Comparison of ENCODE assay signal across 17 cellular contexts in the genomic region with DNA sequence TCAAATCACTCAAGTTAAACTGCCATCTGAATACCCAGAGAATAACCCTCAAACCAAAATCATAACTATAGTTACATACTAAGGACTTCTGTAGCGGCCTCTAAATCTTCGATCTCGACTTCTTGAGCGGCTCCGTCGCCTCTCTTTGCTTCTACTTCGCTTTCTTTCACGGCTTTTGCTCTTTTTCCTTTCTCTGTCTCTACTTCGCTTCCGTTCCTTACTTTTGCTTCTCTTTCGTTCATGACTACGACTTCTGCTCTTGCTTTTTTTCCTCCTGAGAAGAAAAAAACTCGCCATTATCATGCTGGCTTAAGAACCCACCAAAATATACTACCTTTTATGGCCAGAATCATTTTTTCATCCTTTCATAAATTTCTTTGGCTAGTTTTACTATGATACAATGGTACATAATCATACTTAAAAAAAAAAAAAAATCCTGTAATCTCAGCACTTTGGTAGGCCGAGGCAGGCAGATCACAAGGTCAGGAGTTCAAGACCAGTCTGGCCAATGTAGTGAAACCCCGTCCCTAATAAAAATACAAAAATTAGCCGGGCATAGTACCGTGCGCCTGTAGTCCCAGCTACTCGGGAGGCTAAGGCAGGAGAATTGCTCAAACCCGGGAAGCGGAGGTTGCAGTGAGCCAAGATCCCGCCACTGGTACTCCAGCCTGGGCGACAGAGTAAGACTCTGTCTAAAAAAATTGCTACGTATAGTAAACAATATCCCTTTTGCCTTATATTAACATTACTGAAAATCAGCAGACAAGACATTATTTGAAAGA. TPM values are rescaled to one million over a fixed set of nuclear protein-coding genes. Genes with fewer than 3 reads are reported as not detected.
DNase-seq lines count a peak whose midpoint lies in the region; FAIRE-seq and TF ChIP-seq lines count a peak whose summit lies in the region.
"Had no signal": no experiment of that assay in that cellular context is flagged by ENCODE, and none has a peak within 500 bp of the region (broad histone marks: within the 10 kb centered on the region; RNA-seq: fewer than 3 reads in every experiment).

No MANE protein-coding gene starts in this region.

- no peaks in the 10 kb centered on the region for H3K27me3 Mint-ChIP-seq in CD4-positive, alpha-beta memory T cell
- H3K27me3 Mint-ChIP-seq in astrocyte (ENCODE audit: low read depth, unreplicated experiment) = no peaks in the 10 kb centered on the region
- H3K27me3 Mint-ChIP-seq in neural crest cell (ENCODE audit: low read depth) = peaks cover 3% of the 10 kb centered on the region

- DNase-seq in CD4-positive, alpha-beta memory T cell = peak in 3 of 5 donors; percentile 0 to 2 (median 2)
- DNase-seq in astrocyte (ENCODE audit: low read depth) = no peak
- DNase-seq in neural crest cell (ENCODE audit: low read depth, low spot score) = no peak
- no peak for DNase-seq in NCI-H1092 (lab: John Stamatoyannopoulos, UW)
- no peak for DNase-seq in globus pallidus (ENCODE audit: low spot score)
- DNase-seq in RPMI8226 = no peak
- DNase-seq: C1 segment of cervical spinal cord; caudate nucleus; foreskin fibroblast; NCI-H2081; NCI-H69; stimulated activated CD4-positive, alpha-beta T cell treated with anti-CD3 and anti-CD28 coated beads, Interleukin-1b, Interleukin-23, amount 100 ng/mL, for 48 hours had no signal

- H3K9me3 ChIP-seq in CD4-positive, alpha-beta memory T cell (ENCODE audit: control insufficient read depth in 1 of 2, low read length in 2 of 2) = no peaks in the 10 kb centered on the region
- H3K9me3 ChIP-seq in astrocyte (ENCODE audit: insufficient read depth, low read depth, low read length) = no peaks in the 10 kb centered on the region
- H3K9me3 ChIP-seq: right atrium auricular region had no signal

- no peak overlapping the region for H3K4me3 ChIP-seq in CD4-positive, alpha-beta memory T cell (ENCODE audit: low read length in 2 of 2)
- no peak overlapping the region for H3K4me3 ChIP-seq in astrocyte (ENCODE audit: insufficient read depth, low read depth, low read length)
- H3K4me3 ChIP-seq: right atrium auricular region had no signal

- no peak overlapping the region for H2AFZ ChIP-seq in astrocyte (ENCODE audit: low read depth, low read length)

- in situ Hi-C loops in GM18951 (cut with MboI; ENCODE audit: low sequenced_read_pairs, unreplicated experiment) = no loop called here

- peaks cover 85% of the 10 kb centered on the region for H3K36me3 ChIP-seq in CD4-positive, alpha-beta memory T cell (ENCODE audit: insufficient read depth, low read length)
- H3K36me3 ChIP-seq in astrocyte (ENCODE audit: insufficient read depth, low read length) = peaks cover 87% of the 10 kb centered on the region

- peaks cover 36 to 71% (median 49%) of the 10 kb centered on the region in 4 donors for H3K4me1 Mint-ChIP-seq in CD4-positive, alpha-beta memory T cell
- peaks cover 24% of the 10 kb centered on the region for H3K4me1 Mint-ChIP-seq in astrocyte (ENCODE audit: low read depth, unreplicated experiment)
- peaks cover 19% of the 10 kb centered on the region for H3K4me1 Mint-ChIP-seq in neural crest cell

- TF ChIP-seq POLR2A in GM18951 (IDR thresholded peaks at IDR 0.05; ENCODE audit: extremely low read depth, insufficient read depth, insufficient read length) = peak; percentile 17

- H3K27ac Mint-ChIP-seq in CD4-positive, alpha-beta memory T cell = peak overlapping the region in 5 of 7 donors; percentile 6 to 84 (median 77)
- H3K27ac Mint-ChIP-seq in astrocyte (ENCODE audit: unreplicated experiment) (no peak overlapping the region), neural crest cell (ENCODE audit: unreplicated experiment) (no peak overlapping the region)

- POLR2A ChIA-PET in CD4-positive, alpha-beta memory T cell (lab: Charles Lee; ENCODE audit: partially characterized antibody) = interaction anchor here (1.0 to 9.4 kb wide), 5 partner anchors 10 to 68 kb away, joined by 3 to 102 read pairs (median 5); a partner anchor contains a TSS

- H3K27me3 ChIP-seq in CD4-positive, alpha-beta memory T cell (ENCODE audit: insufficient read depth, low read length) = no peaks in the 10 kb centered on the region
- no peaks in the 10 kb centered on the region for H3K27me3 ChIP-seq in astrocyte (ENCODE audit: insufficient read depth, low read length)
- H3K27me3 ChIP-seq: right atrium auricular region had no signal

- no peak overlapping the region for H3K9ac ChIP-seq in astrocyte (ENCODE audit: low read length)

- H3K4me3 Mint-ChIP-seq in CD4-positive, alpha-beta memory T cell = peak overlapping the region in 4 of 8 donors; percentile 34 to 83 (median 55)
- peak overlapping the region; percentile 41 for H3K4me3 Mint-ChIP-seq in astrocyte (ENCODE audit: unreplicated experiment)
- H3K4me3 Mint-ChIP-seq in neural crest cell = peak overlapping the region; percentile 36

- H3K4me2 ChIP-seq in astrocyte (ENCODE audit: low read length) = peak overlapping the region; percentile 14

- H3K27ac ChIP-seq in CD4-positive, alpha-beta memory T cell (ENCODE audit: low read depth, low read length) = no peak overlapping the region
- no peak overlapping the region for H3K27ac ChIP-seq in astrocyte (ENCODE audit: low read depth, low read length)

- CTCF ChIA-PET in CD4-positive, alpha-beta memory T cell (lab: Charles Lee; ENCODE audit: partially characterized antibody) = no interaction called here

- H3K4me1 ChIP-seq in CD4-positive, alpha-beta memory T cell (ENCODE audit: insufficient read depth, low read length) = peaks cover 78% of the 10 kb centered on the region
- H3K4me1 ChIP-seq in astrocyte (ENCODE audit: insufficient read depth, low read length) = peaks cover 10% of the 10 kb centered on the region

- intact Hi-C loops in CD4-positive, alpha-beta memory T cell (cut with micrococcal nuclease) = loop anchor here (2.0 kb wide), 1 partner anchor 17 kb away; no protein-coding TSS in a partner anchor

- H4K20me1 ChIP-seq in astrocyte (ENCODE audit: insufficient read depth, low read length) = peaks cover 96% of the 10 kb centered on the region

- FAIRE-seq in astrocyte (lab: Jason Lieb, UNC) = no peak
- FAIRE-seq: H1, HTR-8/SVneo, TTC549 had no signal

- no peaks in the 10 kb centered on the region for H3K9me3 Mint-ChIP-seq in CD4-positive, alpha-beta memory T cell
- no peaks in the 10 kb centered on the region for H3K9me3 Mint-ChIP-seq in astrocyte (ENCODE audit: unreplicated experiment)
- H3K9me3 Mint-ChIP-seq in neural crest cell = no peaks in the 10 kb centered on the region

- TF ChIP-seq CTCF in astrocyte (IDR thresholded peaks at IDR 0.05; ENCODE audit: insufficient read depth, low read depth, low read length) (no peak), neural crest cell (conservative IDR thresholded peaks at IDR 0.05) (no peak)

- H3K36me3 Mint-ChIP-seq in CD4-positive, alpha-beta memory T cell = peaks cover 55 to 81% of the 10 kb centered on the region in 2 donors
- H3K36me3 Mint-ChIP-seq in astrocyte (ENCODE audit: low read depth, unreplicated experiment) (peaks cover 20% of the 10 kb centered on the region), neural crest cell (ENCODE audit: low read depth) (peaks cover 16% of the 10 kb centered on the region)

- H3K79me2 ChIP-seq in astrocyte (ENCODE audit: insufficient read depth, low read length) = peaks cover 97% of the 10 kb centered on the region

RNA-seq across cellular contexts. Expression of a gene that starts 10.0 kb away (rescaled TPM):
- 100 to 1,000 TPM; 631 to 665 TPM for total RNA-seq in CD4-positive, alpha-beta memory T cell
- polyA plus RNA-seq in CD4-positive, alpha-beta memory T cell = 100 to 1,000 TPM in 1 of 2 donors, 10 to 100 TPM in 1; 76.7 to 153 TPM
- 204 and 208 TPM in 2 replicates for total RNA-seq in astrocyte
- total RNA-seq in neural crest cell = 333 and 357 TPM in 2 replicates

RNA-seq across cellular contexts. Expression of a gene that starts 32.8 kb away (rescaled TPM):
- 10 to 100 TPM; 38.4 to 43.8 TPM for total RNA-seq in CD4-positive, alpha-beta memory T cell
- polyA plus RNA-seq in CD4-positive, alpha-beta memory T cell = 100 to 1,000 TPM; 273 to 335 TPM
- total RNA-seq in astrocyte (185 and 201 TPM in 2 replicates), neural crest cell (151 and 158 TPM in 2 replicates)

RNA-seq across cellular contexts. Expression of a gene that starts 32.9 kb away (rescaled TPM):
- 10 to 100 TPM; 30.3 to 33.6 TPM for total RNA-seq in CD4-positive, alpha-beta memory T cell
- 10 to 100 TPM in 1 of 2 donors, 1 to 10 TPM in 1; 6.3 to 28.3 TPM for polyA plus RNA-seq in CD4-positive, alpha-beta memory T cell
- 30.3 and 33.0 TPM in 2 replicates for total RNA-seq in astrocyte
- 19.4 and 21.3 TPM in 2 replicates for total RNA-seq in neural crest cell

RNA-seq across cellular contexts. Expression of a gene that starts 39.8 kb away (rescaled TPM):
- total RNA-seq in CD4-positive, alpha-beta memory T cell = 10 to 100 TPM; 72.9 to 82.3 TPM
- polyA plus RNA-seq in CD4-positive, alpha-beta memory T cell = 100 to 1,000 TPM; 106 to 126 TPM
- total RNA-seq in astrocyte = 32.6 and 40.1 TPM in 2 replicates
- total RNA-seq in neural crest cell = 53.0 and 57.1 TPM in 2 replicates

Comparison
In these comparisons a context has a peak if more than half of its experiments do, and no peak if none do; other contexts are left out.
1. DNase-seq: peak in CD4-positive, alpha-beta memory T cell (3 of 5); none in astrocyte (single experiment), neural crest cell (single experiment), NCI-H1092 (single experiment), globus pallidus (single experiment) and RPMI8226 (single experiment).
2. H3K27ac Mint-ChIP-seq: peak in CD4-positive, alpha-beta memory T cell (5 of 7); none in astrocyte (single experiment) and neural crest cell (single experiment).